19 cellular contexts compared by ENCODE assay signal in genomic region chr12:4563336-4563735, GRCh38.
"Had no signal": no experiment of that assay in that cellular context is flagged by ENCODE, and none has a peak within 500 bp of the region (broad histone marks: within the 10 kb centered on the region; RNA-seq: fewer than 3 reads in every experiment).

No MANE protein-coding gene starts in this region.

- DNase-seq: activated CD4-positive, alpha-beta memory T cell treated with anti-CD3 and anti-CD28 coated beads, Interleukin-2, amount 10 ng/mL, durations not matched to agents 7 days and 5 days; activated CD4-positive, alpha-beta T cell treated with anti-CD3 and anti-CD28 coated beads for 48 hours; activated CD4-positive, CD25-positive, alpha-beta regulatory T cell; activated CD8-positive, alpha-beta memory T cell treated with anti-CD3 and anti-CD28 coated beads, Interleukin-2, amount 10 ng/mL, durations not matched to agents 7 days and 5 days; amygdala; brain microvascular endothelial cell; central memory CD4-positive, alpha-beta T cell; colonic mucosa; heart right ventricle; mesendoderm; right cardiac atrium; small intestine; stimulated activated CD4-positive, alpha-beta T cell treated with anti-CD3 and anti-CD28 coated beads, Interleukin-4, amount 100 ng/mL, for 1 hour; T1000; testis had no signal

- H3K9me3 ChIP-seq: colonic mucosa, heart right ventricle, prostate gland, testis, upper lobe of left lung had no signal

- H3K36me3 ChIP-seq: brain microvascular endothelial cell, colonic mucosa, heart right ventricle, prostate gland, upper lobe of left lung had no signal

- H3K27ac ChIP-seq: brain microvascular endothelial cell, colonic mucosa, heart right ventricle, testis, upper lobe of left lung had no signal

- H3K36me3 Mint-ChIP-seq: activated naive CD8-positive, alpha-beta T cell had no signal

- H3K4me1 ChIP-seq: prostate gland, testis had no signal

- H3K27me3 ChIP-seq: brain microvascular endothelial cell, colonic mucosa, testis, upper lobe of left lung had no signal

- FAIRE-seq: small intestine had no signal

- H3K27ac Mint-ChIP-seq: activated CD4-positive, alpha-beta memory T cell treated with anti-CD3 and anti-CD28 coated beads, Interleukin-2, amount 10 ng/mL, durations not matched to agents 7 days and 5 days; activated CD8-positive, alpha-beta memory T cell treated with anti-CD3 and anti-CD28 coated beads, Interleukin-2, amount 10 ng/mL, durations not matched to agents 7 days and 5 days; activated naive CD8-positive, alpha-beta T cell had no signal

- H3K4me3 Mint-ChIP-seq: activated CD4-positive, alpha-beta memory T cell treated with anti-CD3 and anti-CD28 coated beads, Interleukin-2, amount 10 ng/mL, durations not matched to agents 7 days and 5 days; activated CD8-positive, alpha-beta memory T cell treated with anti-CD3 and anti-CD28 coated beads, Interleukin-2, amount 10 ng/mL, durations not matched to agents 7 days and 5 days; activated naive CD8-positive, alpha-beta T cell; neural crest cell had no signal

- H3K4me1 Mint-ChIP-seq: activated CD8-positive, alpha-beta memory T cell treated with anti-CD3 and anti-CD28 coated beads, Interleukin-2, amount 10 ng/mL, durations not matched to agents 7 days and 5 days had no signal

- H3K9me3 Mint-ChIP-seq: activated CD4-positive, alpha-beta memory T cell treated with anti-CD3 and anti-CD28 coated beads, Interleukin-2, amount 10 ng/mL, durations not matched to agents 7 days and 5 days; neural crest cell had no signal

- H3K27me3 Mint-ChIP-seq: activated CD4-positive, alpha-beta memory T cell treated with anti-CD3 and anti-CD28 coated beads, Interleukin-2, amount 10 ng/mL, durations not matched to agents 7 days and 5 days; activated CD8-positive, alpha-beta memory T cell treated with anti-CD3 and anti-CD28 coated beads, Interleukin-2, amount 10 ng/mL, durations not matched to agents 7 days and 5 days had no signal

- H3K4me3 ChIP-seq: colonic mucosa, heart right ventricle, prostate gland had no signal
